Comparison of ENCODE assay signal across 12 cellular contexts in the genomic region with DNA sequence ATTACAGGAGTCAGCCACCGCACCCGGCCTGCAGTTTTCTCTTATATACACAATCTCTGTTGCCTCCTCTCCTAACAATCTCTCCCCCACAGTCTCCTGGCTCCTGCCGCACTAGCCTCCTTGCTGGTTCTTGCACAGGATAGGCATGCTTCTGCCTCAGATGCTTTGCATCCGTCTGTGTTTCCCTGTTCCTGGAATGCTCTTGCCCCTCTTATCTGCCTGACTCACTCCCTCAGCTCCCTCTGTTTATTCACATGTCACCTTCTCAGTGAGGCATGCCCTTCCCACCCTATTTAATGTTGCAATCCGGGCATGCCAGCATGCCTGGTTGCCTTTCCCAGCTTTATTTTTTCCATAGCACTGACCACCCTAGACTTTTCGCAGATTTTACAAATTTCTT.
DNase-seq lines count a peak whose midpoint lies in the region; ATAC-seq and TF ChIP-seq lines count a peak whose summit lies in the region.
"Had no signal": no experiment of that assay in that cellular context is flagged by ENCODE, and none has a peak within 500 bp of the region (broad histone marks: within the 10 kb centered on the region; RNA-seq: fewer than 3 reads in every experiment).

No MANE protein-coding gene starts in this region.

- H3F3A ChIP-seq in PC-3 (ENCODE audit: low read length, unreplicated experiment): no peaks in the 10 kb centered on the region

- no peaks in the 10 kb centered on the region for H4K20me1 ChIP-seq in PC-3 (ENCODE audit: low read length)
- no peaks in the 10 kb centered on the region for H4K20me1 ChIP-seq in fibroblast of lung (ENCODE audit: control insufficient read depth, extremely low read depth, insufficient read depth, low read length)

- H3K36me3 ChIP-seq in PC-3 (ENCODE audit: low read depth, low read length) (no peaks in the 10 kb centered on the region), fibroblast of lung (ENCODE audit: control insufficient read depth, insufficient read depth, low read length) (no peaks in the 10 kb centered on the region)
- H3K36me3 ChIP-seq: adrenal gland, spleen had no signal

- intact Hi-C loops in PC-3 (cut with micrococcal nuclease): no loop called here

- H3K9me2 ChIP-seq in PC-3 (replicated peaks; ENCODE audit: low read length): no peaks in the 10 kb centered on the region

- POLR2A ChIA-PET in PC-3 (lab: Charles Lee; ENCODE audit: unreplicated experiment): interaction anchor here (0.6 kb wide), 1 partner anchor 198 kb away, joined by 3 read pairs; no protein-coding TSS in a partner anchor

- ATAC-seq in PC-3 (no peak; the same call in 1 of the 2 replicates), omental fat pad (ENCODE audit: low FRiP score) (peak; percentile 71), HG03521 (IDR thresholded peaks at IDR 0.05; ENCODE audit: unreplicated experiment) (no peak)

- no TSS peak for BruUV-seq in PC-3 (replicated peaks; lab: Mats Ljungman, UMichigan)

- no peak overlapping the region for H3K9ac ChIP-seq in PC-3 (ENCODE audit: low read length)
- H3K9ac ChIP-seq in fibroblast of lung (ENCODE audit: insufficient read depth, low read length): no peak overlapping the region

- H3K9me3 ChIP-seq in PC-3 (ENCODE audit: low read length): no peaks in the 10 kb centered on the region
- H3K9me3 ChIP-seq in fibroblast of lung (ENCODE audit: control insufficient read depth, insufficient read depth, low read depth, low read length): no peaks in the 10 kb centered on the region
- H3K9me3 ChIP-seq: adrenal gland had no signal

- H3K4me1 ChIP-seq in PC-3 (ENCODE audit: insufficient read depth, low read length): no peaks in the 10 kb centered on the region
- H3K4me1 ChIP-seq in fibroblast of lung (ENCODE audit: control insufficient read depth, extremely low read depth, insufficient read depth, low read length): no peaks in the 10 kb centered on the region
- H3K4me1 ChIP-seq: adrenal gland, spleen had no signal

- H3K4me2 ChIP-seq in PC-3 (ENCODE audit: low read length): no peak overlapping the region
- H3K4me2 ChIP-seq in fibroblast of lung (ENCODE audit: extremely low read depth, insufficient read depth, low read length): no peak overlapping the region

- no peaks in the 10 kb centered on the region for H3K27me3 ChIP-seq in PC-3 (ENCODE audit: low read length)
- no peaks in the 10 kb centered on the region for H3K27me3 ChIP-seq in fibroblast of lung (ENCODE audit: control insufficient read depth, insufficient read depth, low read length)

- no peak overlapping the region for H3K4me3 ChIP-seq in PC-3 (ENCODE audit: low read length)
- no peak overlapping the region for H3K4me3 ChIP-seq in fibroblast of lung (replicated peaks in 1 of 4; ENCODE audit: control extremely low read depth in 1 of 4, insufficient read depth in 1 of 4, low read depth in 3 of 4, low read length in 4 of 4)
- H3K4me3 ChIP-seq: adrenal gland, spleen had no signal

- CTCF ChIA-PET in PC-3 (lab: Charles Lee): no interaction called here

- no peaks in the 10 kb centered on the region for H3K79me2 ChIP-seq in PC-3 (ENCODE audit: low read length)
- no peaks in the 10 kb centered on the region for H3K79me2 ChIP-seq in fibroblast of lung (ENCODE audit: control insufficient read depth, insufficient read depth, low read length)

- no peak overlapping the region for H2AFZ ChIP-seq in PC-3 (ENCODE audit: low read length)
- H2AFZ ChIP-seq in fibroblast of lung (ENCODE audit: low read length): no peak overlapping the region

- TF ChIP-seq CTCF in PC-3 (conservative IDR thresholded peaks at IDR 0.05; ENCODE audit: low read depth, low read length) (no peak), fibroblast of lung (conservative IDR thresholded peaks at IDR 0.05 in 1 of 2, IDR thresholded peaks at IDR 0.05 in 1 of 2; ENCODE audit: low read depth in 1 of 2, low read length in 2 of 2) (no peak), omental fat pad (IDR thresholded peaks at IDR 0.05) (no peak)

- H3K27ac ChIP-seq in PC-3 (ENCODE audit: low read length): no peak overlapping the region
- H3K27ac ChIP-seq in fibroblast of lung (ENCODE audit: insufficient read depth, low read length): no peak overlapping the region
- H3K27ac ChIP-seq: adrenal gland, spleen, VCaP had no signal

- DNase-seq in DMS53 treated with DMSO at 0.1 percent for 48 hours (lab: John Stamatoyannopoulos, UW; ENCODE audit: unreplicated experiment) (peak; percentile 58), PC-3 (peak; percentile 43), fibroblast of lung (ENCODE audit: low read depth in 2 of 2) (peak; percentile 79 to 81), omental fat pad (ENCODE audit: low spot score) (no peak), DMS114 treated with DMSO at 0.1 percent for 48 hours (lab: John Stamatoyannopoulos, UW; ENCODE audit: unreplicated experiment) (no peak), NK-92 (lab: John Stamatoyannopoulos, UW; ENCODE audit: unreplicated experiment) (no peak), retina (no peak)
- DNase-seq: NCI-H446, spleen had no signal

Comparison
In these comparisons a context has a peak if more than half of its experiments do, and no peak if none do; other contexts are left out.
1. DNase-seq: peak in DMS53 treated with DMSO at 0.1 percent for 48 hours (single experiment), PC-3 (single experiment) and fibroblast of lung (2 of 2); none in omental fat pad (single experiment), DMS114 treated with DMSO at 0.1 percent for 48 hours (single experiment), NK-92 (single experiment) and retina (single experiment).